Comparison of ENCODE assay signal across 1 cellular context in the genomic region with DNA sequence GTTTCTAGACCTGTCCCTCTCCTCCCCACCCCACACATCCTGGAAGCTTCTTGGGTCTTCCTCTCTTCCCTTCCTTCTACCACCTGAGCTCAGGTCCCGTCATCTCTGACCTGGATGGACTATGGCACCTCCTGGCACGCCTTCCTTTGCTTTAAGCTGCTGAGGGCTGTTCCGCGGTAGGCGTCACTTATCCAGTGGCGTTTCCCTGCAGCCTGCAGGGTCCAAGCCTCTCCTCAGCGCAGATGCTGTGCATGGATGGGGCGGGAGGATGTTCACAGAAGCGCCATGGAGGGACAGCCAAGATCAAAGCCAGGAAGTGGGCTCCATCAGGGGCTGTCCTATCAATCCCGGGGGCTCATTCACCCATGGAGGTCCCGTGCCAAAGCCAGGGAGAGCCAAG.
TF ChIP-seq lines count a peak whose summit lies in the region.

No MANE protein-coding gene starts in this region.

TF ChIP-seq in GM23338, 12 proteins besides CTCF, POLR2A, EP300 and RAD21 (continued from another document):
- TF ChIP-seq, protein P1, sequence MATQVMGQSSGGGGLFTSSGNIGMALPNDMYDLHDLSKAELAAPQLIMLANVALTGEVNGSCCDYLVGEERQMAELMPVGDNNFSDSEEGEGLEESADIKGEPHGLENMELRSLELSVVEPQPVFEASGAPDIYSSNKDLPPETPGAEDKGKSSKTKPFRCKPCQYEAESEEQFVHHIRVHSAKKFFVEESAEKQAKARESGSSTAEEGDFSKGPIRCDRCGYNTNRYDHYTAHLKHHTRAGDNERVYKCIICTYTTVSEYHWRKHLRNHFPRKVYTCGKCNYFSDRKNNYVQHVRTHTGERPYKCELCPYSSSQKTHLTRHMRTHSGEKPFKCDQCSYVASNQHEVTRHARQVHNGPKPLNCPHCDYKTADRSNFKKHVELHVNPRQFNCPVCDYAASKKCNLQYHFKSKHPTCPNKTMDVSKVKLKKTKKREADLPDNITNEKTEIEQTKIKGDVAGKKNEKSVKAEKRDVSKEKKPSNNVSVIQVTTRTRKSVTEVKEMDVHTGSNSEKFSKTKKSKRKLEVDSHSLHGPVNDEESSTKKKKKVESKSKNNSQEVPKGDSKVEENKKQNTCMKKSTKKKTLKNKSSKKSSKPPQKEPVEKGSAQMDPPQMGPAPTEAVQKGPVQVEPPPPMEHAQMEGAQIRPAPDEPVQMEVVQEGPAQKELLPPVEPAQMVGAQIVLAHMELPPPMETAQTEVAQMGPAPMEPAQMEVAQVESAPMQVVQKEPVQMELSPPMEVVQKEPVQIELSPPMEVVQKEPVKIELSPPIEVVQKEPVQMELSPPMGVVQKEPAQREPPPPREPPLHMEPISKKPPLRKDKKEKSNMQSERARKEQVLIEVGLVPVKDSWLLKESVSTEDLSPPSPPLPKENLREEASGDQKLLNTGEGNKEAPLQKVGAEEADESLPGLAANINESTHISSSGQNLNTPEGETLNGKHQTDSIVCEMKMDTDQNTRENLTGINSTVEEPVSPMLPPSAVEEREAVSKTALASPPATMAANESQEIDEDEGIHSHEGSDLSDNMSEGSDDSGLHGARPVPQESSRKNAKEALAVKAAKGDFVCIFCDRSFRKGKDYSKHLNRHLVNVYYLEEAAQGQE (IDR thresholded peaks at IDR 0.05; ENCODE audit: unreplicated experiment): no peak
